18 cellular contexts compared by ENCODE assay signal in the genomic region with DNA sequence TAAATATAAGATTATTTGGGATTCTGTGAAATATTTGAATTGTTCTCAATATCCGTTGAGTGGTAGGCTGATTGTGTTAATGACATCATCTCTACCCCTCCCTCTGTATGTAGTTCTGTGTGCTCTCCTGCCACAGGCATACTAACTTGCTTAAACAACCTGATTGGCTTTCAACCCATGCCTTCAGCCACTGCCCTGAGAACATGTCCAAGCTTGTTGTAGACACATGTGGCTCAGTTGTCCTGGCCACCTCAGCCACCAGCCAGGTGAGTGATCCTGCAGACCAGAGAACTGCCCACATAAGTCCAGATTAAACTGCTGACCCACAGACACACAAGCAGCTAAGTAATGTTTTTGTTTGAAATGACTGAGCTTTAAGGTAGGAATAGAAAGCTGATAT. TPM values are rescaled to one million over a fixed set of nuclear protein-coding genes. Genes with fewer than 3 reads are reported as not detected.
DNase-seq lines count a peak whose midpoint lies in the region; TF ChIP-seq lines count a peak whose summit lies in the region.
"Had no signal": no experiment of that assay in that cellular context is flagged by ENCODE, and none has a peak within 500 bp of the region (broad histone marks: within the 10 kb centered on the region; RNA-seq: fewer than 3 reads in every experiment).

No MANE protein-coding gene starts in this region.

- no peaks in the 10 kb centered on the region for H3K27me3 Mint-ChIP-seq in MCF 10A (ENCODE audit: insufficient read depth, unreplicated experiment)
- H3K27me3 Mint-ChIP-seq: B cell had no signal

- BruUV-seq in MCF 10A (replicated peaks; lab: Mats Ljungman, UMichigan) (no TSS peak), mammary epithelial cell (replicated peaks; lab: Mats Ljungman, UMichigan) (no TSS peak)

- peaks cover 21% of the 10 kb centered on the region for H3K4me1 Mint-ChIP-seq in MCF 10A (ENCODE audit: insufficient read depth, unreplicated experiment)
- H3K4me1 Mint-ChIP-seq: B cell had no signal

- H3K4me3 ChIP-seq in breast epithelium, result no peak overlapping the region
- no peak overlapping the region for H3K4me3 ChIP-seq in mammary epithelial cell (replicated peaks in 1 of 3; ENCODE audit: insufficient read depth in 1 of 3, low read depth in 2 of 3, low read length in 3 of 3)
- H3K4me3 ChIP-seq in smooth muscle cell, result no peak overlapping the region
- H3K4me3 ChIP-seq: A549, GM12878, HAP-1 had no signal

- POLR2A ChIA-PET in MCF 10A (lab: Yijun Ruan, JAX), result interaction anchor here (1.0 kb wide), 2 partner anchors 10 to 17 kb away, joined by 3 to 4 read pairs; no protein-coding TSS in a partner anchor

- no peak overlapping the region for H3K4me3 Mint-ChIP-seq in MCF 10A (ENCODE audit: unreplicated experiment)
- H3K4me3 Mint-ChIP-seq: B cell, CD14-positive monocyte had no signal

- H3K36me3 ChIP-seq in breast epithelium (no peaks in the 10 kb centered on the region), mammary epithelial cell (ENCODE audit: insufficient read depth, low read length) (no peaks in the 10 kb centered on the region), smooth muscle cell (ENCODE audit: low read depth) (peaks cover 7% of the 10 kb centered on the region)

- peak overlapping the region; percentile 40 for H2AFZ ChIP-seq in mammary epithelial cell (ENCODE audit: low read depth, low read length)
- H2AFZ ChIP-seq in smooth muscle cell (ENCODE audit: low read depth), result no peak overlapping the region

- no peak for TF ChIP-seq POLR2A in breast epithelium (IDR thresholded peaks at IDR 0.05)

- H3K4me2 ChIP-seq in mammary epithelial cell (ENCODE audit: insufficient read depth, low read depth, low read length), result no peak overlapping the region
- no peak overlapping the region for H3K4me2 ChIP-seq in smooth muscle cell
- H3K4me2 ChIP-seq: A549 had no signal

- no peaks in the 10 kb centered on the region for H3K27me3 ChIP-seq in breast epithelium
- H3K27me3 ChIP-seq in mammary epithelial cell (ENCODE audit: insufficient read depth, low read length), result no peaks in the 10 kb centered on the region
- H3K27me3 ChIP-seq in smooth muscle cell (ENCODE audit: low read depth), result no peaks in the 10 kb centered on the region

- TF ChIP-seq CTCF in MCF 10A (IDR thresholded peaks at IDR 0.05; ENCODE audit: unreplicated experiment), result no peak
- no peak for TF ChIP-seq CTCF in breast epithelium (IDR thresholded peaks at IDR 0.05)
- TF ChIP-seq CTCF in mammary epithelial cell (conservative IDR thresholded peaks at IDR 0.05 in 1 of 2, IDR thresholded peaks at IDR 0.05 in 1 of 2; ENCODE audit: extremely low read depth in 1 of 2, insufficient read depth in 1 of 2, low read depth in 1 of 2, low read length in 2 of 2), result no peak
- no peak for TF ChIP-seq CTCF in smooth muscle cell (IDR thresholded peaks at IDR 0.05; ENCODE audit: borderline replicate concordance, insufficient read depth, poor library complexity, severe bottlenecking)

- H3K4me1 ChIP-seq in breast epithelium (no peaks in the 10 kb centered on the region), mammary epithelial cell (ENCODE audit: insufficient read depth, low read length) (peaks cover 9% of the 10 kb centered on the region), smooth muscle cell (ENCODE audit: low read depth) (no peaks in the 10 kb centered on the region)
- H3K4me1 ChIP-seq: A549, HAP-1 had no signal

- H3K79me2 ChIP-seq in mammary epithelial cell (ENCODE audit: insufficient read depth, low read length), result no peaks in the 10 kb centered on the region
- H3K79me2 ChIP-seq in smooth muscle cell (ENCODE audit: low read depth), result no peaks in the 10 kb centered on the region

- H3K9me3 ChIP-seq in breast epithelium (peaks cover 0 to 9% of the 10 kb centered on the region in 2 donors), mammary epithelial cell (replicated peaks; ENCODE audit: insufficient read depth, low read length) (no peaks in the 10 kb centered on the region), smooth muscle cell (replicated peaks; ENCODE audit: low read depth) (no peaks in the 10 kb centered on the region)
- H3K9me3 ChIP-seq: A549, HAP-1 had no signal

- H3K36me3 Mint-ChIP-seq in MCF 10A (ENCODE audit: insufficient read depth, unreplicated experiment), result peaks cover 6% of the 10 kb centered on the region

- no peaks in the 10 kb centered on the region for H3K9me3 Mint-ChIP-seq in MCF 10A (ENCODE audit: unreplicated experiment)

- no peaks in the 10 kb centered on the region for H3F3A ChIP-seq in smooth muscle cell (ENCODE audit: low read depth)

- H4K20me1 ChIP-seq in mammary epithelial cell (ENCODE audit: insufficient read depth, low read length) (no peaks in the 10 kb centered on the region), smooth muscle cell (ENCODE audit: low read depth) (no peaks in the 10 kb centered on the region)

- intact Hi-C loops in MCF 10A (cut with micrococcal nuclease) (loop anchor here (10.0 kb wide), 1 partner anchor 60 kb away; no protein-coding TSS in a partner anchor), breast epithelium (cut with DNase I; ENCODE audit: low total_unique reads) (no loop called here), mammary epithelial cell (cut with micrococcal nuclease) (no loop called here)

- in situ Hi-C loops in mammary epithelial cell (cut with MboI; ENCODE audit: low sequenced_read_pairs in 2 of 2), result loop anchor here in 1 of 2 donors (25.0 kb wide), 1 partner anchor 828 kb away; the partner anchor contains the start of gene HEMGN

- DNase-seq in MCF 10A (ENCODE audit: unreplicated experiment), result peak; percentile 21
- DNase-seq in breast epithelium (ENCODE audit: low spot score in 2 of 2), result no peak
- peak; percentile 2 for DNase-seq in NCI-H146 treated with DMSO at 0.1 percent for 48 hours (lab: John Stamatoyannopoulos, UW; ENCODE audit: unreplicated experiment)
- peak; percentile 32 for DNase-seq in mammary epithelial cell
- no peak for DNase-seq in smooth muscle cell (lab: John Stamatoyannopoulos, UW; ENCODE audit: unreplicated experiment)
- no peak for DNase-seq in dermis blood vessel endothelial cell
- DNase-seq in SK-N-DZ (ENCODE audit: low spot score), result no peak
- DNase-seq: DND-41, KG1, NCI-H1092 treated with DMSO at 0.1 percent for 48 hours, NCI-H1436 treated with DMSO at 0.1 percent for 48 hours, NCI-H2081 treated with DMSO at 0.1 percent for 48 hours, NCI-H446 treated with DMSO at 0.1 percent for 48 hours had no signal

- H3K27ac Mint-ChIP-seq in MCF 10A (ENCODE audit: low read depth, unreplicated experiment), result no peak overlapping the region
- H3K27ac Mint-ChIP-seq: B cell, CD14-positive monocyte had no signal

- dilution Hi-C loops in mammary epithelial cell (cut with HindIII; ENCODE audit: low sequenced_read_pairs), result loop anchor here (5.0 kb wide), 1 partner anchor 42 kb away; the partner anchor contains the start of gene GALNT12

- WGBS in mammary epithelial cell (ENCODE audit: low coverage, missing lambda C conversion rate), result 31% methylated on average over 1 of the region's 1 CpG
- WGBS in smooth muscle cell (ENCODE audit: low lambda C conversion rate), result 74% methylated on average over 1 of the region's 1 CpG

- CTCF ChIA-PET in MCF 10A (lab: Yijun Ruan, JAX) (interaction anchor here (0.6 to 3.6 kb wide), 2 partner anchors 11 to 697 kb away, joined by 3 to 47 read pairs; no protein-coding TSS in a partner anchor), mammary epithelial cell (lab: Charles Lee; ENCODE audit: low non-redundant PET) (no interaction called here)

- no peak overlapping the region for H3K9ac ChIP-seq in mammary epithelial cell (ENCODE audit: insufficient read depth, low read length)
- no peak overlapping the region for H3K9ac ChIP-seq in smooth muscle cell (ENCODE audit: low read depth)

- H3K27ac ChIP-seq in breast epithelium (no peak overlapping the region), mammary epithelial cell (ENCODE audit: insufficient read depth, low read depth, low read length) (no peak overlapping the region), smooth muscle cell (ENCODE audit: low read depth) (no peak overlapping the region)
- H3K27ac ChIP-seq: A549 had no signal

RNA-seq across cellular contexts. Expression of gene ANKS6, which starts 31.1 kb away (rescaled TPM):
- total RNA-seq in MCF 10A (2022) (21.2 and 21.8 TPM in 2 replicates), breast epithelium (10 to 100 TPM in 2 of 3 donors, 1 to 10 TPM in 1; 5.6 to 23.3 (median 17.3) TPM), mammary epithelial cell (10 to 100 TPM in 1 of 2 donors, 1 to 10 TPM in 1; 6.2 to 19.5 TPM), smooth muscle cell (6.6 and 10.5 TPM in 2 replicates), dermis blood vessel endothelial cell (8.0 and 12.6 TPM in 2 replicates)
- polyA plus RNA-seq in mammary epithelial cell (10.3 TPM), smooth muscle cell (13.6 and 15.5 TPM in 2 replicates)
- polyA minus RNA-seq in mammary epithelial cell, result 25.7 TPM
- 13.7 and 21.7 TPM in 2 replicates for polyA plus RNA-seq in SK-N-DZ (2014; cell fraction: cytosol; rRNA removed)
- 35.7 and 36.9 TPM in 2 replicates for polyA plus RNA-seq in SK-N-DZ (2014; cell fraction: nucleus; rRNA removed)

RNA-seq across cellular contexts. Expression of gene GALNT12, which starts 42.2 kb away (rescaled TPM):
- not detected in 2 replicates for total RNA-seq in MCF 10A (2022)
- total RNA-seq in breast epithelium, result 1 to 10 TPM; 2.6 to 6.6 (median 3.9) TPM
- under 1 TPM; 0.17 to 0.80 TPM for total RNA-seq in mammary epithelial cell
- 0.63 TPM for polyA plus RNA-seq in mammary epithelial cell
- 13.2 TPM for polyA minus RNA-seq in mammary epithelial cell
- 1.7 and 2.6 TPM in 2 replicates for total RNA-seq in smooth muscle cell
- polyA plus RNA-seq in smooth muscle cell, result 2.9 and 4.0 TPM in 2 replicates
- 0.14 and 0.34 TPM in 2 replicates for total RNA-seq in dermis blood vessel endothelial cell
- polyA plus RNA-seq in SK-N-DZ (2014; cell fraction: cytosol; rRNA removed), result 0.87 and 1.9 TPM in 2 replicates
- polyA plus RNA-seq in SK-N-DZ (2014; cell fraction: nucleus; rRNA removed), result 2.1 and 6.9 TPM in 2 replicates
- polyA plus RNA-seq: CD14-positive monocyte had no signal

RNA-seq across cellular contexts. Expression of gene GABBR2, which starts 56.5 kb away (rescaled TPM):
- total RNA-seq in MCF 10A (2022) (not detected in 2 replicates), breast epithelium (not detected), mammary epithelial cell (not detected), smooth muscle cell (not detected in 2 replicates), dermis blood vessel endothelial cell (0.68 and 1.7 TPM in 2 replicates)
- polyA plus RNA-seq in mammary epithelial cell (not detected), smooth muscle cell (0.25 TPM in 1 of 2 replicates, not detected in the other)
- polyA minus RNA-seq in mammary epithelial cell, result not detected
- 0.05 and 0.12 TPM in 2 replicates for polyA plus RNA-seq in SK-N-DZ (2014; cell fraction: cytosol; rRNA removed)
- 0.20 and 1.2 TPM in 2 replicates for polyA plus RNA-seq in SK-N-DZ (2014; cell fraction: nucleus; rRNA removed)
- total RNA-seq: B cell had no signal
- polyA plus RNA-seq: CD14-positive monocyte had no signal

Comparison
In these comparisons a context has a peak if more than half of its experiments do, and no peak if none do; other contexts are left out.
1. DNase-seq: peak in MCF 10A (single experiment), NCI-H146 treated with DMSO at 0.1 percent for 48 hours (single experiment) and mammary epithelial cell (single experiment); none in breast epithelium (0 of 2), smooth muscle cell (single experiment), dermis blood vessel endothelial cell (single experiment) and SK-N-DZ (single experiment).